15 cellular contexts compared by ENCODE assay signal in the genomic region with DNA sequence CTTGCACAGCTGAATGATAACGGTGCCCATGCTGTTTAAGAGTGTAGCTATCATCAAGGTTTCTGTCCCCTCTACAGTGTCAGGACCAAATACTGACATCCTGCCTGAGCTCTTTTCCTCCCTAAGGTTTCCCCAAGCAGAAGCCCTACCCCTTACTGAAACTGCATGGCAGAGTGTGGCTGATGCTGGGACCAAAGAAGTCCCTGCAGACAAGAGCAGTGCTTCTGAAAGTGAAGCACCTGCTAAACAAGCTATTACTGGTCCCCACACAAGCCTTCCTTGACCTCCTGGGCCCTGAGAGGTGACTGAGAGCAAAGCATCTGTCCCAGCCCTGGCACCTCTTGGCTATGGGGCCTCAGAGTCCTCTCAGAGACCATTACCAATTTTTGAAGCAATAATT. TPM values are rescaled to one million over a fixed set of nuclear protein-coding genes. Genes with fewer than 3 reads are reported as not detected.
DNase-seq lines count a peak whose midpoint lies in the region; ATAC-seq lines count a peak whose summit lies in the region.
"Had no signal": no experiment of that assay in that cellular context is flagged by ENCODE, and none has a peak within 500 bp of the region (broad histone marks: within the 10 kb centered on the region; RNA-seq: fewer than 3 reads in every experiment).

No MANE protein-coding gene starts in this region.

- peaks cover 12% of the 10 kb centered on the region for H3K4me1 ChIP-seq in Karpas-422 (ENCODE audit: low read length)
- H3K4me1 ChIP-seq: heart left ventricle, right lobe of liver had no signal

- H3K36me3 ChIP-seq in Karpas-422 (ENCODE audit: insufficient read depth, low read length) = no peaks in the 10 kb centered on the region
- H3K36me3 ChIP-seq: heart left ventricle, right lobe of liver had no signal

- H3K4me1 Mint-ChIP-seq in immature natural killer cell = no peaks in the 10 kb centered on the region

- H3K9ac ChIP-seq in Karpas-422 (ENCODE audit: low read length) = no peak overlapping the region

- no peaks in the 10 kb centered on the region for H3K27me3 ChIP-seq in Karpas-422 (ENCODE audit: low read length)
- H3K27me3 ChIP-seq: right lobe of liver had no signal

- peaks cover 0 to 12% (median 3%) of the 10 kb centered on the region in 3 donors for H3K27me3 Mint-ChIP-seq in immature natural killer cell (ENCODE audit: low read depth in 3 of 3)

- no peaks in the 10 kb centered on the region for H3K9me3 ChIP-seq in Karpas-422 (ENCODE audit: low read length)
- H3K9me3 ChIP-seq: heart left ventricle, right lobe of liver had no signal

- H3K4me2 ChIP-seq in Karpas-422 (ENCODE audit: low read depth, low read length, poor library complexity, severe bottlenecking) = no peak overlapping the region

- no peak overlapping the region for H3K4me3 ChIP-seq in Karpas-422 (ENCODE audit: low read length)
- H3K4me3 ChIP-seq: heart left ventricle, right lobe of liver had no signal

- H3K4me3 Mint-ChIP-seq in immature natural killer cell = no peak overlapping the region

- H3K36me3 Mint-ChIP-seq in activated naive CD4-positive, alpha-beta T cell treated with anti-CD3 and anti-CD28 coated beads, Interleukin-2, amount 50 U/mL, for 72 hours = no peaks in the 10 kb centered on the region
- no peaks in the 10 kb centered on the region for H3K36me3 Mint-ChIP-seq in immature natural killer cell

- H3K79me2 ChIP-seq in Karpas-422 (ENCODE audit: low read length) = no peaks in the 10 kb centered on the region

- ATAC-seq in GM19351 (IDR thresholded peaks at IDR 0.05; ENCODE audit: unreplicated experiment) = peak; percentile 32
- peak; percentile 41 for ATAC-seq in HG02610 (IDR thresholded peaks at IDR 0.05; ENCODE audit: unreplicated experiment)
- ATAC-seq in HG03354 (IDR thresholded peaks at IDR 0.05; ENCODE audit: poor library complexity, severe bottlenecking, unreplicated experiment) = peak; percentile 46
- no peak for ATAC-seq in activated naive CD4-positive, alpha-beta T cell treated with anti-CD3 and anti-CD28 coated beads, Interleukin-2, amount 50 U/mL, for 72 hours
- ATAC-seq: heart left ventricle, right lobe of liver had no signal

- no peak overlapping the region for H3K27ac Mint-ChIP-seq in activated naive CD4-positive, alpha-beta T cell treated with anti-CD3 and anti-CD28 coated beads, Interleukin-2, amount 50 U/mL, for 72 hours
- H3K27ac Mint-ChIP-seq in immature natural killer cell = no peak overlapping the region

- H4K20me1 ChIP-seq in Karpas-422 (ENCODE audit: insufficient read depth, low read depth, low read length) = no peaks in the 10 kb centered on the region

- H3K27ac ChIP-seq in substantia nigra (ENCODE audit: low read depth, low read length, poor library complexity, severe bottlenecking) = peak overlapping the region; percentile 45
- H3K27ac ChIP-seq in Karpas-422 (ENCODE audit: low read length) = no peak overlapping the region
- H3K27ac ChIP-seq: heart left ventricle, right lobe of liver had no signal

- no peak for DNase-seq in substantia nigra (lab: John Stamatoyannopoulos, UW)
- DNase-seq in activated T-cell treated with anti-CD3 and anti-CD28 coated beads for 4 hours = no peak
- no peak for DNase-seq in activated naive CD4-positive, alpha-beta T cell treated with anti-CD3 and anti-CD28 coated beads, Interleukin-2, amount 50 U/mL, for 72 hours (ENCODE audit: low spot score in 2 of 2)
- DNase-seq in Karpas-422 = no peak
- DNase-seq in immature natural killer cell = no peak
- DNase-seq: activated CD8-positive, alpha-beta memory T cell treated with anti-CD3 and anti-CD28 coated beads for 24 hours; Calu3; effector memory CD4-positive, alpha-beta T cell; heart left ventricle; NCI-H1694 treated with DMSO at 0.1 percent for 48 hours; right lobe of liver; T-helper 2 cell had no signal

- no peaks in the 10 kb centered on the region for H3K9me3 Mint-ChIP-seq in activated naive CD4-positive, alpha-beta T cell treated with anti-CD3 and anti-CD28 coated beads, Interleukin-2, amount 50 U/mL, for 72 hours
- H3K9me3 Mint-ChIP-seq in immature natural killer cell = no peaks in the 10 kb centered on the region

- H2AFZ ChIP-seq in Karpas-422 (ENCODE audit: low read length) = no peak overlapping the region

- H3K9me2 ChIP-seq in Karpas-422 (replicated peaks; ENCODE audit: insufficient read depth, low read length) = no peaks in the 10 kb centered on the region

RNA-seq across cellular contexts. Expression of gene CFAP90, which starts 56.1 kb away (rescaled TPM):
- total RNA-seq in activated naive CD4-positive, alpha-beta T cell treated with anti-CD3 and anti-CD28 coated beads, Interleukin-2, amount 50 U/mL, for 72 hours = not detected
- not detected in 2 replicates for total RNA-seq in Karpas-422 (2014; rRNA removed; shearing (Covaris generic); ENCODE audit: low replicate concordance)
- polyA plus RNA-seq in immature natural killer cell = not detected
- total RNA-seq: Calu3, heart left ventricle had no signal
- polyA plus RNA-seq: heart left ventricle had no signal

Comparison
In these comparisons a context has a peak if more than half of its experiments do, and no peak if none do; other contexts are left out.
1. ATAC-seq: peak in GM19351 (single experiment), HG02610 (single experiment) and HG03354 (single experiment); none in activated naive CD4-positive, alpha-beta T cell treated with anti-CD3 and anti-CD28 coated beads, Interleukin-2, amount 50 U/mL, for 72 hours (0 of 2).